19 cellular contexts compared by ENCODE assay signal in genomic region chr6:150499882-150500312, GRCh38.
DNase-seq lines count a peak whose midpoint lies in the region; TF ChIP-seq lines count a peak whose summit lies in the region.
"Had no signal": no experiment of that assay in that cellular context is flagged by ENCODE, and none has a peak within 500 bp of the region (broad histone marks: within the 10 kb centered on the region; RNA-seq: fewer than 3 reads in every experiment).

No MANE protein-coding gene starts in this region.

- peak; percentile 80 for DNase-seq in A172 (ENCODE audit: low spot score)
- DNase-seq in HT-29 (ENCODE audit: low spot score): peak; percentile 19
- DNase-seq in NCI-H460 (ENCODE audit: extremely low read depth, low read depth): peak; percentile 11
- DNase-seq in fibroblast of the aortic adventitia (ENCODE audit: low read depth): peak; percentile 44
- DNase-seq in T-helper 1 cell: no peak
- DNase-seq in GM03348 (ENCODE audit: low spot score): no peak
- no peak for DNase-seq in progenitor cell of endocrine pancreas (ENCODE audit: low spot score, unreplicated experiment)
- no peak for DNase-seq in amniotic stem cell (lab: John Stamatoyannopoulos, UW)
- DNase-seq: Calu3; CD8-positive, alpha-beta T cell; GOT3; NCI-H1417 treated with DMSO at 0.1 percent for 48 hours; NCI-H1930; NCI-H526 treated with DMSO at 0.1 percent for 48 hours; Peyer's patch; SHP77 had no signal

- no peak for TF ChIP-seq CTCF in fibroblast of the aortic adventitia (IDR thresholded peaks at IDR 0.05; ENCODE audit: insufficient read depth, low read length)
- TF ChIP-seq CTCF in progenitor cell of endocrine pancreas (IDR thresholded peaks at IDR 0.05; ENCODE audit: unreplicated experiment): no peak

- no peaks in the 10 kb centered on the region for H3K27me3 Mint-ChIP-seq in progenitor cell of endocrine pancreas
- H3K27me3 Mint-ChIP-seq: IgD-negative memory B cell had no signal

- H3K9me3 Mint-ChIP-seq in progenitor cell of endocrine pancreas (ENCODE audit: low read depth): peaks cover 3% of the 10 kb centered on the region
- H3K9me3 Mint-ChIP-seq: CD8-positive, alpha-beta T cell had no signal

- no peak overlapping the region for H3K27ac Mint-ChIP-seq in progenitor cell of endocrine pancreas
- H3K27ac Mint-ChIP-seq: CD8-positive, alpha-beta T cell had no signal

- H3K36me3 Mint-ChIP-seq in progenitor cell of endocrine pancreas (ENCODE audit: insufficient read depth): no peaks in the 10 kb centered on the region
- H3K36me3 Mint-ChIP-seq: CD8-positive, alpha-beta T cell; IgD-negative memory B cell had no signal

- H3K4me3 ChIP-seq in fibroblast of the aortic adventitia (ENCODE audit: low read depth, low read length): no peak overlapping the region
- H3K4me3 ChIP-seq: BLaER1 treated with 17β-estradiol and CSF1 and Interleukin-3, amounts not matched to agents 10 nM and 100 nM; Peyer's patch; SK-N-MC had no signal

- no peak overlapping the region for H3K4me3 Mint-ChIP-seq in progenitor cell of endocrine pancreas (ENCODE audit: low read depth)
- H3K4me3 Mint-ChIP-seq: CD8-positive, alpha-beta T cell; IgD-negative memory B cell had no signal

- no peaks in the 10 kb centered on the region for H3K4me1 Mint-ChIP-seq in progenitor cell of endocrine pancreas (ENCODE audit: low read depth)

Comparison
In these comparisons a context has a peak if more than half of its experiments do, and no peak if none do; other contexts are left out.
1. DNase-seq: peak in A172 (single experiment), HT-29 (single experiment), NCI-H460 (single experiment) and fibroblast of the aortic adventitia (single experiment); none in T-helper 1 cell (0 of 5), GM03348 (single experiment), progenitor cell of endocrine pancreas (single experiment) and amniotic stem cell (single experiment).